In genomic region chr6:128135325-128135724, GRCh38 we compare ENCODE assay signal across 21 cellular contexts.
DNase-seq lines count a peak whose midpoint lies in the region; ATAC-seq and TF ChIP-seq lines count a peak whose summit lies in the region.
"Had no signal": no experiment of that assay in that cellular context is flagged by ENCODE, and none has a peak within 500 bp of the region (broad histone marks: within the 10 kb centered on the region; RNA-seq: fewer than 3 reads in every experiment).

No MANE protein-coding gene starts in this region.

- no peaks in the 10 kb centered on the region for H3K27me3 Mint-ChIP-seq in T-helper 1 cell treated with Interleukin-12 subunit alpha and Interleukin-12 subunit beta and Interleukin-4 antibody, amounts not matched to agents 30 μg/mL and 1 μg/mL, for 36 hours (ENCODE audit: low read depth)
- H3K27me3 Mint-ChIP-seq: dendritic cell treated with granulocyte-macrophage colony-stimulating factor and Interleukin-4, amounts not matched to agents 40 ng/mL and 50 ng/mL, for 4 days; naive B cell had no signal

- H4K20me1 ChIP-seq in MM.1S (ENCODE audit: insufficient read depth, low read length) = no peaks in the 10 kb centered on the region

- H3K9me3 Mint-ChIP-seq in T-helper 1 cell treated with Interleukin-12 subunit alpha and Interleukin-12 subunit beta and Interleukin-4 antibody, amounts not matched to agents 30 μg/mL and 1 μg/mL, for 36 hours = peaks cover 3% of the 10 kb centered on the region
- no peaks in the 10 kb centered on the region for H3K9me3 Mint-ChIP-seq in stimulated activated effector memory CD8-positive, alpha-beta T cell treated with anti-CD3 and anti-CD28 coated beads, Interleukin-12 subunit alpha, Interleukin-12 subunit beta, amount 100 ng/mL, for 72 hours
- H3K9me3 Mint-ChIP-seq: dendritic cell treated with granulocyte-macrophage colony-stimulating factor and Interleukin-4, amounts not matched to agents 40 ng/mL and 50 ng/mL, for 4 days; GM23338; naive B cell had no signal

- DNase-seq in T-helper 1 cell (no peak), MM.1S (peak; percentile 61), sciatic nerve (ENCODE audit: low spot score) (no peak), globus pallidus (ENCODE audit: low spot score) (no peak)
- no peak for DNase-seq in stimulated activated effector memory CD8-positive, alpha-beta T cell treated with anti-CD3 and anti-CD28 coated beads, Interleukin-12 subunit alpha, Interleukin-12 subunit beta, amount 100 ng/mL, for 72 hours (ENCODE audit: low spot score in 2 of 2)
- DNase-seq in activated CD4-positive, alpha-beta T cell treated with anti-CD3 and anti-CD28 coated beads for 4 hours = no peak
- DNase-seq: activated CD4-positive, alpha-beta T cell treated with anti-CD3 and anti-CD28 coated beads for 48 hours; hippocampal formation; islet precursor cell; KG1; naive B cell; NCI-H2029 treated with DMSO at 0.1 percent for 48 hours; stimulated activated CD4-positive, alpha-beta T cell treated with anti-CD3 and anti-CD28 coated beads, Interleukin-15, amount 100 ng/mL, for 24 hours had no signal

- H3K4me3 ChIP-seq in MM.1S (ENCODE audit: low read length) = no peak overlapping the region
- H3K4me3 ChIP-seq: GM23338, tibial artery had no signal

- no peak overlapping the region for H2AFZ ChIP-seq in MM.1S (ENCODE audit: low read length)
- H2AFZ ChIP-seq: GM23338 had no signal

- no peak overlapping the region for H3K9ac ChIP-seq in MM.1S (ENCODE audit: low read length)

- TF ChIP-seq CTCF in MM.1S (IDR thresholded peaks at IDR 0.05; ENCODE audit: low read length) = no peak

- peak overlapping the region; percentile 41 for H3K4me2 ChIP-seq in MM.1S (ENCODE audit: low read depth, low read length)
- H3K4me2 ChIP-seq: GM23338 had no signal

- peaks cover 6% of the 10 kb centered on the region; the same call in 1 of the 2 replicates for H3F3A ChIP-seq in MM.1S (ENCODE audit: insufficient read depth, low read length)

- H3K4me3 Mint-ChIP-seq in T-helper 1 cell treated with Interleukin-12 subunit alpha and Interleukin-12 subunit beta and Interleukin-4 antibody, amounts not matched to agents 30 μg/mL and 1 μg/mL, for 36 hours = no peak overlapping the region
- no peak overlapping the region for H3K4me3 Mint-ChIP-seq in stimulated activated effector memory CD8-positive, alpha-beta T cell treated with anti-CD3 and anti-CD28 coated beads, Interleukin-12 subunit alpha, Interleukin-12 subunit beta, amount 100 ng/mL, for 72 hours
- H3K4me3 Mint-ChIP-seq: dendritic cell treated with granulocyte-macrophage colony-stimulating factor and Interleukin-4, amounts not matched to agents 40 ng/mL and 50 ng/mL, for 4 days; GM23338; naive B cell had no signal

- H3K4me1 ChIP-seq in MM.1S (ENCODE audit: low read length) = peaks cover 14% of the 10 kb centered on the region

- peaks cover 8% of the 10 kb centered on the region for H3K4me1 Mint-ChIP-seq in T-helper 1 cell treated with Interleukin-12 subunit alpha and Interleukin-12 subunit beta and Interleukin-4 antibody, amounts not matched to agents 30 μg/mL and 1 μg/mL, for 36 hours (ENCODE audit: low read depth)
- no peaks in the 10 kb centered on the region for H3K4me1 Mint-ChIP-seq in stimulated activated effector memory CD8-positive, alpha-beta T cell treated with anti-CD3 and anti-CD28 coated beads, Interleukin-12 subunit alpha, Interleukin-12 subunit beta, amount 100 ng/mL, for 72 hours

- H3K27me3 ChIP-seq in MM.1S (replicated peaks; ENCODE audit: insufficient read depth, low read length) = no peaks in the 10 kb centered on the region
- H3K27me3 ChIP-seq: brain microvascular endothelial cell, tibial artery had no signal

- no peaks in the 10 kb centered on the region for H3K9me2 ChIP-seq in MM.1S (replicated peaks; ENCODE audit: insufficient read depth, low read length)

- H3K36me3 ChIP-seq in MM.1S (replicated peaks; ENCODE audit: insufficient read depth, low read length) = no peaks in the 10 kb centered on the region
- H3K36me3 ChIP-seq: brain microvascular endothelial cell, tibial artery had no signal

- intact Hi-C loops in sciatic nerve (cut with DNase I) = no loop called here

- H3K27ac ChIP-seq in MM.1S (ENCODE audit: low read length) = peak overlapping the region; percentile 48; the same call in 1 of the 2 replicates
- H3K27ac ChIP-seq: 22Rv1, brain microvascular endothelial cell, tibial artery had no signal

- ATAC-seq in HG02588 (IDR thresholded peaks at IDR 0.05; ENCODE audit: unreplicated experiment) (peak; percentile 71), sciatic nerve (no peak)
- peak; percentile 13 for ATAC-seq in stimulated activated effector memory CD8-positive, alpha-beta T cell treated with anti-CD3 and anti-CD28 coated beads, Interleukin-12 subunit alpha, Interleukin-12 subunit beta, amount 100 ng/mL, for 72 hours
- ATAC-seq: GM23338, right cardiac atrium had no signal

- H3K79me2 ChIP-seq in MM.1S (ENCODE audit: low read length) = no peaks in the 10 kb centered on the region

- H3K27ac Mint-ChIP-seq in T-helper 1 cell treated with Interleukin-12 subunit alpha and Interleukin-12 subunit beta and Interleukin-4 antibody, amounts not matched to agents 30 μg/mL and 1 μg/mL, for 36 hours = peak overlapping the region; percentile 17
- no peak overlapping the region for H3K27ac Mint-ChIP-seq in stimulated activated effector memory CD8-positive, alpha-beta T cell treated with anti-CD3 and anti-CD28 coated beads, Interleukin-12 subunit alpha, Interleukin-12 subunit beta, amount 100 ng/mL, for 72 hours
- H3K27ac Mint-ChIP-seq: dendritic cell treated with granulocyte-macrophage colony-stimulating factor and Interleukin-4, amounts not matched to agents 40 ng/mL and 50 ng/mL, for 4 days had no signal

- no peaks in the 10 kb centered on the region for H3K36me3 Mint-ChIP-seq in T-helper 1 cell treated with Interleukin-12 subunit alpha and Interleukin-12 subunit beta and Interleukin-4 antibody, amounts not matched to agents 30 μg/mL and 1 μg/mL, for 36 hours (ENCODE audit: low read depth)
- H3K36me3 Mint-ChIP-seq in stimulated activated effector memory CD8-positive, alpha-beta T cell treated with anti-CD3 and anti-CD28 coated beads, Interleukin-12 subunit alpha, Interleukin-12 subunit beta, amount 100 ng/mL, for 72 hours = no peaks in the 10 kb centered on the region

- H3K9me3 ChIP-seq in MM.1S (replicated peaks; ENCODE audit: insufficient read depth, low read length) = no peaks in the 10 kb centered on the region
- H3K9me3 ChIP-seq: tibial artery had no signal
